In the genomic region with DNA sequence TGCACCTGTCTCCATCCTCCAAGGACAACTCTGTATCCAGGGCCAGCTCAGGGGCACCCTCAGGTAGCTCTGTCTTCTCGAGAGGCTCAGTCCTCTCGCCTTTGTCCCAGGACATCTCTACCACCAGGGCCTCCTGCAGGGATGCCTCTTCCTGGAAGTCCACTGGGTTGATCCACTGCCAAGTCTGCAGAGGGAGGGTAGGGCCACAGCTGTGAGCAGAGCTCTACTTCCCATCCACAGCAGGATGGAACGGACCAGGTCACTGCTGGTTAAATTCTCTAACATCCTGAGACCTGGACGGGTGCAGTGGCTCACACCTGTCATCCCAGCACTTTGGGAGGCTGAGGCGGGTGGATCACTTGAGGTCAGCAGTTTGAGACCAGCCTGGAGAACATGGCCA, we compare ENCODE assay signal across 18 cellular contexts. TPM values are rescaled to one million over a fixed set of nuclear protein-coding genes. Genes with fewer than 3 reads are reported as not detected.
A peak's percentile ranks its signal among the peaks of the same experiment; 100 is the strongest.
DNase-seq lines count a peak whose midpoint lies in the region; ATAC-seq and TF ChIP-seq lines count a peak whose summit lies in the region.
"Had no signal": no experiment of that assay in that cellular context is flagged by ENCODE, and none has a peak within 500 bp of the region (broad histone marks: within the 10 kb centered on the region; RNA-seq: fewer than 3 reads in every experiment).

No MANE protein-coding gene starts in this region.

- CTCF ChIA-PET in activated CD4-positive, alpha-beta T cell treated with anti-CD3 and anti-CD28 coated beads, Interleukin-2, amount 10 ng/mL, durations not matched to agents 7 days and 5 days (lab: Charles Lee): interaction anchor here (0.6 to 13.1 kb wide), 7 partner anchors 9 to 205 kb away, joined by 3 to 83 read pairs (median 3); partner anchors contain the start of genes ARRDC2, CCDC124 and RPL18A

- H3K9me3 Mint-ChIP-seq in activated CD4-positive, alpha-beta T cell treated with anti-CD3 and anti-CD28 coated beads, Interleukin-2, amount 10 ng/mL, durations not matched to agents 7 days and 5 days: no peaks in the 10 kb centered on the region
- H3K9me3 Mint-ChIP-seq: CD4-positive, CD25-positive, alpha-beta regulatory T cell; CD8-positive, alpha-beta memory T cell had no signal

- ATAC-seq in HG03175 (IDR thresholded peaks at IDR 0.05; ENCODE audit: unreplicated experiment) (no peak), left ventricle myocardium superior (no peak)

- peaks cover 37% of the 10 kb centered on the region for H3K36me3 Mint-ChIP-seq in activated CD4-positive, alpha-beta T cell treated with anti-CD3 and anti-CD28 coated beads, Interleukin-2, amount 10 ng/mL, durations not matched to agents 7 days and 5 days (ENCODE audit: low read depth)

- no peak overlapping the region for H3K4me3 ChIP-seq in dorsolateral prefrontal cortex

- peak overlapping the region; percentile 25 for H3K27ac Mint-ChIP-seq in activated CD4-positive, alpha-beta T cell treated with anti-CD3 and anti-CD28 coated beads, Interleukin-2, amount 10 ng/mL, durations not matched to agents 7 days and 5 days
- H3K27ac Mint-ChIP-seq: H9 had no signal

- intact Hi-C loops in dorsolateral prefrontal cortex (cut with DNase I): loop anchor here (2.0 to 5.0 kb wide), 6 partner anchors 37 to 123 kb away; partner anchors contain the start of genes MAST3 (in 1 of the 2) and PIK3R2 (in 1 of the 2)
- intact Hi-C loops in left ventricle myocardium superior (cut with micrococcal nuclease): no loop called here

- TF ChIP-seq CTCF in dorsolateral prefrontal cortex (IDR thresholded peaks at IDR 0.05 in 54 of 56, conservative IDR thresholded peaks at IDR 0.05 in 2 of 56; ENCODE audit: low read depth in 1 of 56, partially characterized antibody in 56 of 56): no peak

- no peaks in the 10 kb centered on the region for H3K27me3 Mint-ChIP-seq in activated CD4-positive, alpha-beta T cell treated with anti-CD3 and anti-CD28 coated beads, Interleukin-2, amount 10 ng/mL, durations not matched to agents 7 days and 5 days
- H3K27me3 Mint-ChIP-seq: CD4-positive, CD25-positive, alpha-beta regulatory T cell had no signal

- no peaks in the 10 kb centered on the region for H3K27me3 ChIP-seq in dorsolateral prefrontal cortex
- H3K27me3 ChIP-seq: BE2C had no signal

- peaks cover 15% of the 10 kb centered on the region for H3K4me1 Mint-ChIP-seq in activated CD4-positive, alpha-beta T cell treated with anti-CD3 and anti-CD28 coated beads, Interleukin-2, amount 10 ng/mL, durations not matched to agents 7 days and 5 days

- POLR2A ChIA-PET in activated CD4-positive, alpha-beta T cell treated with anti-CD3 and anti-CD28 coated beads, Interleukin-2, amount 10 ng/mL, durations not matched to agents 7 days and 5 days (lab: Charles Lee): no interaction called here

- no peak overlapping the region for H3K4me3 Mint-ChIP-seq in activated CD4-positive, alpha-beta T cell treated with anti-CD3 and anti-CD28 coated beads, Interleukin-2, amount 10 ng/mL, durations not matched to agents 7 days and 5 days
- H3K4me3 Mint-ChIP-seq: CD4-positive, CD25-positive, alpha-beta regulatory T cell; CD8-positive, alpha-beta memory T cell had no signal

- H3K27ac ChIP-seq in dorsolateral prefrontal cortex (peak overlapping the region in 49 of 59 donors; percentile 4 to 98 (median 95)), substantia nigra (ENCODE audit: low read depth, low read length, poor library complexity, severe bottlenecking) (peak overlapping the region; percentile 97)

- DNase-seq in activated CD4-positive, alpha-beta T cell treated with anti-CD3 and anti-CD28 coated beads, Interleukin-2, amount 10 ng/mL, durations not matched to agents 7 days and 5 days: no peak
- no peak for DNase-seq in activated CD4-positive, alpha-beta T cell treated with anti-CD3 and anti-CD28 coated beads, Interleukin-2, amount 50 U/mL, for 4 hours
- DNase-seq in MV-4-11 (lab: John Stamatoyannopoulos, UW): peak; percentile 6
- DNase-seq in dorsolateral prefrontal cortex: no peak
- DNase-seq in substantia nigra (lab: John Stamatoyannopoulos, UW): no peak
- DNase-seq in epidermal melanocyte (ENCODE audit: insufficient read length, low spot score): no peak
- no peak for DNase-seq in left ventricle myocardium superior
- DNase-seq: 8988T; CD4-positive, CD25-positive, alpha-beta regulatory T cell; CD8-positive, alpha-beta memory T cell; COR-L47; DMS79 treated with DMSO at 0.1 percent for 48 hours; GF-D8 had no signal

RNA-seq across cellular contexts. Expression of gene IL12RB1, which starts 26.8 kb away (rescaled TPM):
- 10 to 100 TPM; 81.8 to 86.8 TPM for total RNA-seq in activated CD4-positive, alpha-beta T cell treated with anti-CD3 and anti-CD28 coated beads, Interleukin-2, amount 10 ng/mL, durations not matched to agents 7 days and 5 days
- total RNA-seq in dorsolateral prefrontal cortex (1 to 10 TPM in 102 of 120 experiments, under 1 TPM in 18; 0.32 to 5.4 (median 1.5) TPM), left ventricle myocardium superior (0.94 TPM)
- total RNA-seq: H1, H9, HT-29 had no signal

RNA-seq across cellular contexts. Expression of gene MAST3, which starts 37.7 kb away (rescaled TPM):
- 10 to 100 TPM; 31.0 to 35.8 TPM for total RNA-seq in activated CD4-positive, alpha-beta T cell treated with anti-CD3 and anti-CD28 coated beads, Interleukin-2, amount 10 ng/mL, durations not matched to agents 7 days and 5 days
- total RNA-seq in dorsolateral prefrontal cortex: 100 to 1,000 TPM; 138 to 282 (median 205) TPM
- total RNA-seq in left ventricle myocardium superior: 5.6 TPM

RNA-seq across cellular contexts. Expression of gene ARRDC2, which starts 51.9 kb away (rescaled TPM):
- 10 to 100 TPM; 40.1 to 51.1 TPM for total RNA-seq in activated CD4-positive, alpha-beta T cell treated with anti-CD3 and anti-CD28 coated beads, Interleukin-2, amount 10 ng/mL, durations not matched to agents 7 days and 5 days
- total RNA-seq in dorsolateral prefrontal cortex: 100 to 1,000 TPM in 10 of 120 experiments, 10 to 100 TPM in 110; 17.5 to 207 (median 47.3) TPM
- 17.9 TPM for total RNA-seq in left ventricle myocardium superior

Comparison
In these comparisons a context has a peak if more than half of its experiments do, and no peak if none do; other contexts are left out.
1. RNA of gene IL12RB1, which starts 26.8 kb away (total RNA-seq): 81.8 to 86.8 TPM in activated CD4-positive, alpha-beta T cell treated with anti-CD3 and anti-CD28 coated beads, Interleukin-2, amount 10 ng/mL, durations not matched to agents 7 days and 5 days; 0.32 to 5.4 TPM in dorsolateral prefrontal cortex and 0.94 TPM in left ventricle myocardium superior (single experiment); every median in the first group is over 10 times any median in the second.